In genomic region chr11:73570415-73571114, GRCh38 we compare ENCODE assay signal across 14 cellular contexts. TPM values are rescaled to one million over a fixed set of nuclear protein-coding genes. Genes with fewer than 3 reads are reported as not detected.
DNase-seq lines count a peak whose midpoint lies in the region; ATAC-seq, FAIRE-seq and TF ChIP-seq lines count a peak whose summit lies in the region.
"Had no signal": no experiment of that assay in that cellular context is flagged by ENCODE, and none has a peak within 500 bp of the region (broad histone marks: within the 10 kb centered on the region; RNA-seq: fewer than 3 reads in every experiment).

No MANE protein-coding gene starts in this region.

- no peak overlapping the region for H4K91ac ChIP-seq in mesenchymal stem cell (ENCODE audit: low read length)

- no peak overlapping the region for H3K4me2 ChIP-seq in GM23248 (ENCODE audit: unreplicated experiment)
- peak overlapping the region; percentile 83 for H3K4me2 ChIP-seq in mammary epithelial cell (ENCODE audit: insufficient read depth, low read depth, low read length)
- no peak overlapping the region for H3K4me2 ChIP-seq in mesenchymal stem cell (ENCODE audit: low read length, poor library complexity, severe bottlenecking)
- H3K4me2 ChIP-seq: neural progenitor cell had no signal

- H3K4me1 ChIP-seq in GM23248 (ENCODE audit: insufficient read depth) (peaks cover 16% of the 10 kb centered on the region), mammary epithelial cell (ENCODE audit: insufficient read depth, low read length) (peaks cover 17% of the 10 kb centered on the region), mesenchymal stem cell (ENCODE audit: control insufficient read depth, insufficient read depth, low read depth, low read length) (no peaks in the 10 kb centered on the region), pancreas (no peaks in the 10 kb centered on the region)

- peaks cover 5% of the 10 kb centered on the region; the same call in 1 of the 2 replicates for H4K20me1 ChIP-seq in GM23248 (ENCODE audit: insufficient read depth)
- H4K20me1 ChIP-seq in mammary epithelial cell (ENCODE audit: insufficient read depth, low read length), result no peaks in the 10 kb centered on the region

- H2BK15ac ChIP-seq in mesenchymal stem cell (ENCODE audit: low read depth, poor library complexity, severe bottlenecking), result no peak overlapping the region

- H2AFZ ChIP-seq in GM23248, result no peak overlapping the region
- H2AFZ ChIP-seq in mammary epithelial cell (ENCODE audit: low read depth, low read length), result no peak overlapping the region
- H2AFZ ChIP-seq in mesenchymal stem cell (ENCODE audit: low read depth, low read length), result no peak overlapping the region
- H2AFZ ChIP-seq: neural progenitor cell had no signal

- peaks cover 6% of the 10 kb centered on the region for H3F3A ChIP-seq in GM23248 (ENCODE audit: insufficient read depth)

- in situ Hi-C loops in GM23248 (cut with MboI), result no loop called here
- in situ Hi-C loops in mammary epithelial cell (cut with MboI; ENCODE audit: low sequenced_read_pairs in 2 of 2), result no loop called here

- H3K9me3 ChIP-seq in GM23248 (ENCODE audit: low read depth) (no peaks in the 10 kb centered on the region), mammary epithelial cell (replicated peaks; ENCODE audit: insufficient read depth, low read length) (no peaks in the 10 kb centered on the region), mesenchymal stem cell (ENCODE audit: control insufficient read depth, low read length) (no peaks in the 10 kb centered on the region), pancreas (no peaks in the 10 kb centered on the region)

- H3K4me3 ChIP-seq in GM23248 (no peak overlapping the region), mammary epithelial cell (replicated peaks in 1 of 3; ENCODE audit: insufficient read depth in 1 of 3, low read depth in 2 of 3, low read length in 3 of 3) (peak overlapping the region in 2 of 3 experiments; percentile 10 to 11), mesenchymal stem cell (ENCODE audit: insufficient read depth in 1 of 2, low read depth in 1 of 2, low read length in 2 of 2) (no peak overlapping the region), pancreas (no peak overlapping the region)
- H3K4me3 ChIP-seq: neural progenitor cell had no signal

- no peaks in the 10 kb centered on the region for H3K9me2 ChIP-seq in GM23248 (ENCODE audit: insufficient read depth)

- intact Hi-C loops in mammary epithelial cell (cut with micrococcal nuclease) (loop anchor here (1.0 kb wide), 1 partner anchor 28 kb away; the partner anchor contains the start of gene FAM168A), pancreas (cut with DNase I) (no loop called here)

- TF ChIP-seq CTCF in mammary epithelial cell (conservative IDR thresholded peaks at IDR 0.05 in 1 of 2, IDR thresholded peaks at IDR 0.05 in 1 of 2; ENCODE audit: extremely low read depth in 1 of 2, insufficient read depth in 1 of 2, low read depth in 1 of 2, low read length in 2 of 2), result no peak
- no peak for TF ChIP-seq CTCF in pancreas (IDR thresholded peaks at IDR 0.05)

- ATAC-seq in GM18498 (IDR thresholded peaks at IDR 0.05; ENCODE audit: unreplicated experiment) (no peak), pancreas (no peak)

- H2BK5ac ChIP-seq in mesenchymal stem cell (ENCODE audit: low read depth, low read length, poor library complexity, severe bottlenecking), result no peak overlapping the region

- no peak overlapping the region for H2BK120ac ChIP-seq in mesenchymal stem cell (ENCODE audit: low read depth, low read length)

- dilution Hi-C loops in mammary epithelial cell (cut with HindIII; ENCODE audit: low sequenced_read_pairs), result no loop called here

- no peak overlapping the region for H3K18ac ChIP-seq in mesenchymal stem cell (ENCODE audit: low read depth in 1 of 2, low read length in 2 of 2)

- DNase-seq in GM23248, result peak; percentile 80
- DNase-seq in NCI-H226, result peak; percentile 13
- DNase-seq in mammary epithelial cell, result peak; percentile 99
- DNase-seq in mesenchymal stem cell, result peak; percentile 11
- no peak for DNase-seq in GM19239 (ENCODE audit: insufficient read length, low spot score)
- no peak for DNase-seq in NOMO-1 (lab: John Stamatoyannopoulos, UW; ENCODE audit: unreplicated experiment in 2 of 2)
- no peak for DNase-seq in pancreas
- DNase-seq: activated T-cell treated with anti-CD3 and anti-CD28 coated beads for 4 hours; CD8-positive, alpha-beta memory T cell; NCI-H1048; stimulated activated CD4-positive, alpha-beta T cell treated with anti-CD3 and anti-CD28 coated beads, Interleukin-12 subunit alpha, Interleukin-12 subunit beta, amount 100 ng/mL, for 4 hours had no signal

- peak overlapping the region; percentile 59 for H3K27ac ChIP-seq in GM23248
- H3K27ac ChIP-seq in mammary epithelial cell (ENCODE audit: insufficient read depth, low read depth, low read length), result peak overlapping the region; percentile 82
- H3K27ac ChIP-seq in mesenchymal stem cell (ENCODE audit: low read length, poor library complexity, severe bottlenecking), result no peak overlapping the region
- no peak overlapping the region for H3K27ac ChIP-seq in pancreas
- H3K27ac ChIP-seq: neural progenitor cell had no signal

- no TSS peak for BruUV-seq in mammary epithelial cell (replicated peaks; lab: Mats Ljungman, UMichigan)

- CTCF ChIA-PET in mammary epithelial cell (lab: Charles Lee; ENCODE audit: low non-redundant PET), result interaction anchor here (0.5 to 0.7 kb wide), 3 partner anchors 15 to 1398 kb away, joined by 3 to 23 read pairs (median 11); no protein-coding TSS in a partner anchor

- no peak overlapping the region for H2BK12ac ChIP-seq in mesenchymal stem cell (ENCODE audit: low read length in 2 of 2)

- WGBS in GM23248 (ENCODE audit: low coverage in 1 of 2, low lambda C conversion rate in 2 of 2, missing lambda C conversion rate in 2 of 2), 2 experiments, result 7 to 19% methylated on average over 1 of the region's 1 CpG
- WGBS in mammary epithelial cell (ENCODE audit: low coverage, missing lambda C conversion rate), result 0% methylated on average over 1 of the region's 1 CpG
- no CpG with 5 or more reads among the region's 1 CpG for WGBS in mesenchymal stem cell
- WGBS in pancreas, 2 donors, result 93 to 94% methylated on average over 1 of the region's 1 CpG

- H3K27me3 ChIP-seq in GM23248 (replicated peaks; ENCODE audit: insufficient read depth), result no peaks in the 10 kb centered on the region
- no peaks in the 10 kb centered on the region for H3K27me3 ChIP-seq in mammary epithelial cell (ENCODE audit: insufficient read depth, low read length)
- no peaks in the 10 kb centered on the region for H3K27me3 ChIP-seq in mesenchymal stem cell (ENCODE audit: control insufficient read depth in 1 of 2, insufficient read depth in 1 of 2, low read length in 2 of 2)
- H3K27me3 ChIP-seq in pancreas, result no peaks in the 10 kb centered on the region
- H3K27me3 ChIP-seq: neural progenitor cell had no signal

- peaks cover 19% of the 10 kb centered on the region for H3K79me1 ChIP-seq in mesenchymal stem cell (replicated peaks; ENCODE audit: low read length, poor library complexity, severe bottlenecking)

- H3K9ac ChIP-seq in GM23248 (no peak overlapping the region), mammary epithelial cell (ENCODE audit: insufficient read depth, low read length) (no peak overlapping the region), mesenchymal stem cell (ENCODE audit: low read length) (no peak overlapping the region)
- H3K9ac ChIP-seq: neural progenitor cell had no signal

- FAIRE-seq in GM19239 (lab: Jason Lieb, UNC) (no peak), pancreas (lab: Jason Lieb, UNC) (no peak)
- FAIRE-seq: GM12891 had no signal

- H4K8ac ChIP-seq in mesenchymal stem cell (ENCODE audit: low read length), result no peak overlapping the region

- H3K79me2 ChIP-seq in GM23248 (ENCODE audit: insufficient read depth) (peaks cover 73% of the 10 kb centered on the region), mammary epithelial cell (ENCODE audit: insufficient read depth, low read length) (peaks cover 31% of the 10 kb centered on the region)

- H3K36me3 ChIP-seq in GM23248 (ENCODE audit: low read depth), result no peaks in the 10 kb centered on the region
- H3K36me3 ChIP-seq in mammary epithelial cell (ENCODE audit: insufficient read depth, low read length), result peaks cover 3% of the 10 kb centered on the region
- H3K36me3 ChIP-seq in mesenchymal stem cell (ENCODE audit: control insufficient read depth in 1 of 2, insufficient read depth in 2 of 2, low read depth in 1 of 2, low read length in 2 of 2), result peaks cover 0 to 11% of the 10 kb centered on the region in 2 experiments
- H3K36me3 ChIP-seq in pancreas, result no peaks in the 10 kb centered on the region
- H3K36me3 ChIP-seq: neural progenitor cell had no signal

- no peak overlapping the region for H3K14ac ChIP-seq in mesenchymal stem cell (ENCODE audit: low read length in 2 of 2)

- H3K4ac ChIP-seq in mesenchymal stem cell (ENCODE audit: low read depth in 1 of 2, low read length in 2 of 2), result no peak overlapping the region

- no peak overlapping the region for H3K23ac ChIP-seq in mesenchymal stem cell (ENCODE audit: low read length in 2 of 2)

- H2AK5ac ChIP-seq in mesenchymal stem cell (ENCODE audit: low read length, severe bottlenecking), result no peak overlapping the region

RNA-seq across cellular contexts. Expression of gene FAM168A, which starts 27.3 kb away (rescaled TPM):
- 26.4 and 26.7 TPM in 2 replicates for total RNA-seq in GM23248 (2014; rRNA removed; shearing (Covaris generic))
- polyA plus RNA-seq in GM23248 (2016; fragmentation: Nextera tagmentation; extraction: Ambion mirVana) (8.2 and 9.1 TPM in 2 replicates), mammary epithelial cell (16.1 TPM), pancreas (1 to 10 TPM; 4.9 to 6.3 TPM)
- total RNA-seq in mammary epithelial cell (10 to 100 TPM; 28.2 to 33.4 TPM), pancreas (10 to 100 TPM; 11.5 to 22.5 (median 14.5) TPM)
- polyA minus RNA-seq in mammary epithelial cell, result 70.6 TPM
- polyA plus RNA-seq in mesenchymal stem cell (2013, experiment 1 of 2), result 22.5 TPM
- 20.6 TPM for polyA plus RNA-seq in mesenchymal stem cell (2013, experiment 2 of 2)

Comparison
In these comparisons a context has a peak if more than half of its experiments do, and no peak if none do; other contexts are left out.
1. DNase-seq: peak in GM23248 (single experiment), NCI-H226 (single experiment), mammary epithelial cell (single experiment) and mesenchymal stem cell (single experiment); none in GM19239 (single experiment), NOMO-1 (0 of 2) and pancreas (0 of 6).
2. H3K27ac ChIP-seq: peak in GM23248 (single experiment) and mammary epithelial cell (single experiment); none in mesenchymal stem cell (single experiment) and pancreas (0 of 4).
3. H3K4me3 ChIP-seq: peak in mammary epithelial cell (2 of 3); none in GM23248 (single experiment), mesenchymal stem cell (0 of 2) and pancreas (0 of 4).